Comparison of ENCODE assay signal across 17 cellular contexts in genomic region chr12:19970116-19970515, GRCh38.
DNase-seq lines count a peak whose midpoint lies in the region; ATAC-seq and TF ChIP-seq lines count a peak whose summit lies in the region.
"Had no signal": no experiment of that assay in that cellular context is flagged by ENCODE, and none has a peak within 500 bp of the region (broad histone marks: within the 10 kb centered on the region; RNA-seq: fewer than 3 reads in every experiment).

No MANE protein-coding gene starts in this region.

- no peak overlapping the region for H3K4ac ChIP-seq in mesenchymal stem cell (ENCODE audit: low read depth in 1 of 2, low read length in 2 of 2)

- H3K36me3 ChIP-seq in brain microvascular endothelial cell (replicated peaks), result no peaks in the 10 kb centered on the region
- H3K36me3 ChIP-seq in mesenchymal stem cell (ENCODE audit: control insufficient read depth in 1 of 2, insufficient read depth in 2 of 2, low read depth in 1 of 2, low read length in 2 of 2), result no peaks in the 10 kb centered on the region
- H3K36me3 ChIP-seq in adrenal gland (replicated peaks in 1 of 2), result no peaks in the 10 kb centered on the region
- no peaks in the 10 kb centered on the region for H3K36me3 ChIP-seq in MM.1S (replicated peaks; ENCODE audit: insufficient read depth, low read length)
- H3K36me3 ChIP-seq: esophagus muscularis mucosa had no signal

- no peaks in the 10 kb centered on the region for H3K79me1 ChIP-seq in mesenchymal stem cell (replicated peaks; ENCODE audit: low read length, poor library complexity, severe bottlenecking)

- peaks cover 10% of the 10 kb centered on the region for H3K4me1 ChIP-seq in mesenchymal stem cell (ENCODE audit: control insufficient read depth, insufficient read depth, low read depth, low read length)
- H3K4me1 ChIP-seq in adrenal gland (replicated peaks in 1 of 2), result no peaks in the 10 kb centered on the region
- H3K4me1 ChIP-seq in MM.1S (ENCODE audit: low read length), result no peaks in the 10 kb centered on the region

- H3K9ac ChIP-seq in mesenchymal stem cell (ENCODE audit: low read length) (no peak overlapping the region), MM.1S (ENCODE audit: low read length) (no peak overlapping the region)

- no peak overlapping the region for H4K8ac ChIP-seq in mesenchymal stem cell (ENCODE audit: low read length)

- no peak overlapping the region for H3K4me2 ChIP-seq in mesenchymal stem cell (ENCODE audit: low read length, poor library complexity, severe bottlenecking)
- H3K4me2 ChIP-seq in MM.1S (ENCODE audit: low read depth, low read length), result no peak overlapping the region

- ATAC-seq in GM18505 (IDR thresholded peaks at IDR 0.05; ENCODE audit: unreplicated experiment), result no peak
- ATAC-seq: activated T-helper 17 cell treated with anti-CD3 and anti-CD28 coated beads, Interleukin-2, amount 50 U/mL, for 72 hours; stimulated activated naive B cell treated with anti-CD40 and anti-IgM and Interleukin-4, amounts not matched to agents 10 μg/mL and 1 μg/mL and 100 μg/mL, for 72 hours; T-helper 17 cell had no signal

- no peaks in the 10 kb centered on the region for H3K79me2 ChIP-seq in MM.1S (ENCODE audit: low read length)

- TF ChIP-seq POLR2A in adrenal gland (IDR thresholded peaks at IDR 0.05) (no peak), GM18505 (IDR thresholded peaks at IDR 0.05; ENCODE audit: borderline replicate concordance, extremely low read depth, insufficient read depth, insufficient read length) (no peak)

- H3K9me3 ChIP-seq in mesenchymal stem cell (ENCODE audit: control insufficient read depth, low read length), result no peaks in the 10 kb centered on the region
- no peaks in the 10 kb centered on the region for H3K9me3 ChIP-seq in adrenal gland (replicated peaks in 1 of 3)
- H3K9me3 ChIP-seq in MM.1S (replicated peaks; ENCODE audit: insufficient read depth, low read length), result no peaks in the 10 kb centered on the region
- H3K9me3 ChIP-seq: esophagus muscularis mucosa had no signal

- H3K9me2 ChIP-seq in MM.1S (replicated peaks; ENCODE audit: insufficient read depth, low read length), result no peaks in the 10 kb centered on the region

- intact Hi-C loops in adrenal gland (cut with DNase I), result no loop called here

- H2BK120ac ChIP-seq in mesenchymal stem cell (ENCODE audit: low read depth, low read length), result no peak overlapping the region

- H3K27me3 ChIP-seq in brain microvascular endothelial cell (replicated peaks), result no peaks in the 10 kb centered on the region
- no peaks in the 10 kb centered on the region for H3K27me3 ChIP-seq in mesenchymal stem cell (ENCODE audit: control insufficient read depth in 1 of 2, insufficient read depth in 1 of 2, low read length in 2 of 2)
- H3K27me3 ChIP-seq in adrenal gland, result no peaks in the 10 kb centered on the region
- no peaks in the 10 kb centered on the region for H3K27me3 ChIP-seq in MM.1S (replicated peaks; ENCODE audit: insufficient read depth, low read length)
- H3K27me3 ChIP-seq: esophagus muscularis mucosa had no signal

- 0% methylated on average over 1 of the region's 2 CpGs for WGBS in mesenchymal stem cell
- 38 to 51% (median 45%) methylated on average over 2 of the region's 2 CpGs for WGBS in adrenal gland, 4 donors

- no peak overlapping the region for H3K14ac ChIP-seq in mesenchymal stem cell (ENCODE audit: low read length in 2 of 2)

- H2BK15ac ChIP-seq in mesenchymal stem cell (ENCODE audit: low read depth, poor library complexity, severe bottlenecking), result no peak overlapping the region

- H2BK12ac ChIP-seq in mesenchymal stem cell (ENCODE audit: low read length in 2 of 2), result no peak overlapping the region

- no peaks in the 10 kb centered on the region for H3F3A ChIP-seq in MM.1S (ENCODE audit: insufficient read depth, low read length)

- H2BK5ac ChIP-seq in mesenchymal stem cell (ENCODE audit: low read depth, low read length, poor library complexity, severe bottlenecking), result no peak overlapping the region

- no peak overlapping the region for H3K23ac ChIP-seq in mesenchymal stem cell (ENCODE audit: low read length in 2 of 2)

- no peak overlapping the region for H3K18ac ChIP-seq in mesenchymal stem cell (ENCODE audit: low read depth in 1 of 2, low read length in 2 of 2)

- in situ Hi-C loops in brain microvascular endothelial cell (cut with HindIII; ENCODE audit: low pct_ligation_motif_present, low sequenced_read_pairs), result no loop called here

- no peak overlapping the region for H2AFZ ChIP-seq in mesenchymal stem cell (ENCODE audit: low read depth, low read length)
- H2AFZ ChIP-seq in MM.1S (ENCODE audit: low read length), result no peak overlapping the region

- no peak overlapping the region for H4K91ac ChIP-seq in mesenchymal stem cell (ENCODE audit: low read length)

- H2AK5ac ChIP-seq in mesenchymal stem cell (ENCODE audit: low read length, severe bottlenecking), result no peak overlapping the region

- H4K20me1 ChIP-seq in MM.1S (ENCODE audit: insufficient read depth, low read length), result no peaks in the 10 kb centered on the region

- H3K4me3 ChIP-seq in AG10803 (ENCODE audit: low read length), result no peak overlapping the region
- H3K4me3 ChIP-seq in brain microvascular endothelial cell (ENCODE audit: low read depth, low read length), result no peak overlapping the region
- no peak overlapping the region for H3K4me3 ChIP-seq in mesenchymal stem cell (ENCODE audit: insufficient read depth in 1 of 2, low read depth in 1 of 2, low read length in 2 of 2)
- H3K4me3 ChIP-seq in adrenal gland, result no peak overlapping the region
- H3K4me3 ChIP-seq in MM.1S (ENCODE audit: low read length), result no peak overlapping the region
- H3K4me3 ChIP-seq: esophagus muscularis mucosa had no signal

- TF ChIP-seq CTCF in AG10803 (conservative IDR thresholded peaks at IDR 0.05; ENCODE audit: low read length) (no peak), brain microvascular endothelial cell (IDR thresholded peaks at IDR 0.05; ENCODE audit: low read depth, low read length, missing control alignments) (no peak), adrenal gland (IDR thresholded peaks at IDR 0.05) (no peak), MM.1S (IDR thresholded peaks at IDR 0.05; ENCODE audit: low read length) (no peak)

- H3K27ac ChIP-seq in brain microvascular endothelial cell (peak overlapping the region; percentile 71), mesenchymal stem cell (ENCODE audit: low read length, poor library complexity, severe bottlenecking) (no peak overlapping the region), adrenal gland (no peak overlapping the region), MM.1S (ENCODE audit: low read length) (no peak overlapping the region)
- H3K27ac ChIP-seq: esophagus muscularis mucosa had no signal

- DNase-seq in AG10803 (ENCODE audit: low read depth) (peak; percentile 89), HS-5 (ENCODE audit: low read depth) (peak; percentile 64), brain microvascular endothelial cell (peak; percentile 78), mesenchymal stem cell (peak; percentile 83), adrenal gland (no peak), MM.1S (no peak)
- DNase-seq in activated CD4-positive, CD25-positive, alpha-beta regulatory T cell treated with anti-CD3 and anti-CD28 coated beads, Interleukin-2, amount 50 U/mL, for 72 hours, result no peak
- DNase-seq: activated CD4-positive, alpha-beta T cell treated with anti-CD3 and anti-CD28 coated beads, Interleukin-2, amount 50 U/mL, for 4 hours; C1 segment of cervical spinal cord; GF-D8; midbrain; stimulated activated CD4-positive, alpha-beta T cell treated with anti-CD3 and anti-CD28 coated beads, Interleukin-2, amount 100 ng/mL, for 48 hours; stimulated activated naive B cell treated with anti-CD40 and anti-IgM and Interleukin-4, amounts not matched to agents 10 μg/mL and 1 μg/mL and 100 μg/mL, for 72 hours; T-helper 17 cell had no signal

Comparison
In these comparisons a context has a peak if more than half of its experiments do, and no peak if none do; other contexts are left out.
1. DNase-seq: peak in AG10803 (single experiment), HS-5 (single experiment), brain microvascular endothelial cell (single experiment) and mesenchymal stem cell (single experiment); none in activated CD4-positive, CD25-positive, alpha-beta regulatory T cell treated with anti-CD3 and anti-CD28 coated beads, Interleukin-2, amount 50 U/mL, for 72 hours (single experiment), adrenal gland (0 of 7) and MM.1S (single experiment).